In genomic region chr3:57942366-57942765, GRCh38 we compare ENCODE assay signal across 21 cellular contexts.
"Had no signal": no experiment of that assay in that cellular context is flagged by ENCODE, and none has a peak within 500 bp of the region (broad histone marks: within the 10 kb centered on the region; RNA-seq: fewer than 3 reads in every experiment).

No MANE protein-coding gene starts in this region.

- H3K27me3 ChIP-seq: cardiac muscle cell, dorsolateral prefrontal cortex, ovary, spleen, suprapubic skin, upper lobe of left lung had no signal

- ATAC-seq: activated CD4-positive, alpha-beta T cell treated with anti-CD3 and anti-CD28 coated beads for 36 hours; activated naive CD4-positive, alpha-beta T cell treated with anti-CD3 and anti-CD28 coated beads, Interleukin-2, amount 50 U/mL, for 72 hours; activated T-cell treated with anti-CD3 and anti-CD28 coated beads, Interleukin-2, amount 50 U/mL, for 72 hours; effector memory CD8-positive, alpha-beta T cell had no signal

- H3K4me3 ChIP-seq: cardiac muscle cell, coronary artery, dorsolateral prefrontal cortex, ovary, spleen, suprapubic skin, upper lobe of left lung had no signal

- DNase-seq: activated B cell treated with CpG ODN at 0.5 μM for 24 hours; activated CD4-positive, alpha-beta T cell treated with anti-CD3 and anti-CD28 coated beads for 36 hours; activated CD4-positive, alpha-beta T cell treated with anti-CD3 and anti-CD28 coated beads, Interleukin-2, amount 50 U/mL, for 4 hours; activated naive CD4-positive, alpha-beta T cell; activated T-cell treated with anti-CD3 and anti-CD28 coated beads for 4 hours; activated T-cell treated with anti-CD3 and anti-CD28 coated beads, Interleukin-2, amount 50 U/mL, for 72 hours; effector memory CD8-positive, alpha-beta T cell; erythroblast; foreskin melanocyte; mammary epithelial cell; naive B cell; spleen; stimulated activated naive CD4-positive, alpha-beta T cell; T-helper 2 cell had no signal

- H3K36me3 ChIP-seq: cardiac muscle cell, ovary, spleen, suprapubic skin, upper lobe of left lung had no signal

- H3K9me3 ChIP-seq: ovary, suprapubic skin, upper lobe of left lung had no signal

- H3K27ac ChIP-seq: cardiac muscle cell, ovary, suprapubic skin had no signal
